19 cellular contexts compared by ENCODE assay signal in the genomic region with DNA sequence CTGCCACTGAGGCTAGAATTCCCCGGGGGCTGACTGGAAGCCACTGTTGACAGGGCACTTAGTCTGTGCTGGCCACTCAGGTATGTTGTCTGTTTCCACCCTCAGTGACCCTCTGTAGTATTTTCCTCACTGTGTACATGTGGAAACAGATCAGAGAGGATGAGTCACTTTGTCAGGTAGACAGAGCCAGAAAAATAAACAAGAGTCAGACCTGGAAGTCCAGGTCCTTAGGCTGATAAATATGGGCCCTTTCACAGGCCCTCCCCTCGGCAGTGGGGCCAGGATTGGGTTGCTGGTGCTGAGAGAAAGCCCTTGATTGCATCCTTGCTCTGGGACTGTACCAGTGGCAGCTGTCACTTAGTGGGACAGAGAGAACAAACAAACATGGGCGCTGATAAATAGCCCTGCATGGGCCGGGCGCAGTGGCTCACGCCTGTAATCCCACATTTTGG. TPM values are rescaled to one million over a fixed set of nuclear protein-coding genes. Genes with fewer than 3 reads are reported as not detected.
DNase-seq lines count a peak whose midpoint lies in the region; ATAC-seq and TF ChIP-seq lines count a peak whose summit lies in the region.
"Had no signal": no experiment of that assay in that cellular context is flagged by ENCODE, and none has a peak within 500 bp of the region (broad histone marks: within the 10 kb centered on the region; RNA-seq: fewer than 3 reads in every experiment).

No MANE protein-coding gene starts in this region.

- peaks cover 20 to 26% of the 10 kb centered on the region in 2 donors for H3K36me3 Mint-ChIP-seq in activated naive CD4-positive, alpha-beta T cell treated with anti-CD3 and anti-CD28 coated beads, Interleukin-2, amount 50 U/mL, for 72 hours

- H3K36me3 ChIP-seq in RWPE2 (ENCODE audit: low read depth) = peaks cover 97% of the 10 kb centered on the region
- H3K36me3 ChIP-seq in liver (ENCODE audit: control insufficient read depth in 4 of 4, insufficient read depth in 3 of 4, low read depth in 1 of 4, low read length in 3 of 4) = peaks cover 19 to 64% (median 36%) of the 10 kb centered on the region in 4 donors

- TF ChIP-seq RAD21 in liver (IDR thresholded peaks at IDR 0.05) = no peak

- H3K9me3 ChIP-seq in RWPE2 (ENCODE audit: severe bottlenecking) (no peaks in the 10 kb centered on the region), liver (ENCODE audit: control insufficient read depth in 4 of 4, low read length in 3 of 4) (no peaks in the 10 kb centered on the region)
- H3K9me3 ChIP-seq: A549; BLaER1 treated with 17β-estradiol and CSF1 and Interleukin-3, amounts not matched to agents 10 nM and 100 nM; HAP-1 had no signal

- intact Hi-C loops in left ventricle myocardium superior (cut with micrococcal nuclease) = no loop called here

- ATAC-seq in RWPE2 (ENCODE audit: low read depth) (peak; percentile 80), left ventricle myocardium superior (no peak)
- no peak for ATAC-seq in activated naive CD4-positive, alpha-beta T cell treated with anti-CD3 and anti-CD28 coated beads, Interleukin-2, amount 50 U/mL, for 72 hours
- ATAC-seq: A549, Panc1 had no signal

- H3K4me3 ChIP-seq in RWPE2 (ENCODE audit: severe bottlenecking) (no peak overlapping the region), epithelial cell of esophagus (ENCODE audit: low read length) (no peak overlapping the region), liver (ENCODE audit: low read depth in 1 of 3, low read length in 3 of 3) (no peak overlapping the region)
- H3K4me3 ChIP-seq: A549; BLaER1 treated with 17β-estradiol and CSF1 and Interleukin-3, amounts not matched to agents 10 nM and 100 nM; HAP-1 had no signal

- no peaks in the 10 kb centered on the region for H3K9me3 Mint-ChIP-seq in activated naive CD4-positive, alpha-beta T cell treated with anti-CD3 and anti-CD28 coated beads, Interleukin-2, amount 50 U/mL, for 72 hours

- H3K4me1 ChIP-seq in RWPE2 (ENCODE audit: insufficient read depth, poor library complexity, severe bottlenecking) (peaks cover 25% of the 10 kb centered on the region), liver (ENCODE audit: control insufficient read depth in 4 of 4, insufficient read depth in 4 of 4, low read length in 3 of 4) (peaks cover 5 to 18% (median 14%) of the 10 kb centered on the region in 4 donors)
- H3K4me1 ChIP-seq: A549, HAP-1 had no signal

- H3K27ac ChIP-seq in RWPE2 (ENCODE audit: poor library complexity, severe bottlenecking) (peak overlapping the region; percentile 80), liver (ENCODE audit: low read depth in 1 of 2, low read length in 2 of 2) (no peak overlapping the region)
- H3K27ac ChIP-seq: A549 had no signal

- TF ChIP-seq CTCF in RWPE2 (IDR thresholded peaks at IDR 0.05; ENCODE audit: poor library complexity, severe bottlenecking) (no peak), epithelial cell of esophagus (IDR thresholded peaks at IDR 0.05; ENCODE audit: insufficient read depth, low read depth, low read length, missing control alignments) (no peak), liver (IDR thresholded peaks at IDR 0.05; ENCODE audit: low read depth, low read length, missing input control) (no peak)

- H3K27ac Mint-ChIP-seq in activated naive CD4-positive, alpha-beta T cell treated with anti-CD3 and anti-CD28 coated beads, Interleukin-2, amount 50 U/mL, for 72 hours = no peak overlapping the region

- H3K9ac ChIP-seq in liver (ENCODE audit: low read depth in 1 of 2, low read length in 2 of 2) = no peak overlapping the region
- H3K9ac ChIP-seq: BLaER1 treated with 17β-estradiol and CSF1 and Interleukin-3, amounts not matched to agents 10 nM and 100 nM had no signal

- peak; percentile 99 for DNase-seq in DMS53 (lab: John Stamatoyannopoulos, UW)
- no peak for DNase-seq in RWPE2 (ENCODE audit: low spot score)
- DNase-seq in epithelial cell of esophagus (ENCODE audit: low read depth) = peak; percentile 92
- DNase-seq in SKM-1 (lab: John Stamatoyannopoulos, UW; ENCODE audit: unreplicated experiment) = no peak
- no peak for DNase-seq in left ventricle myocardium superior
- DNase-seq in activated naive CD4-positive, alpha-beta T cell treated with anti-CD3 and anti-CD28 coated beads, Interleukin-2, amount 50 U/mL, for 72 hours (ENCODE audit: low spot score in 2 of 2) = no peak
- no peak for DNase-seq in germinal center (ENCODE audit: low spot score)
- DNase-seq: CD8-positive, alpha-beta memory T cell; GF-D8; KBM-7; NCI-H1092 treated with DMSO at 0.1 percent for 48 hours; NCI-H2081 treated with DMSO at 0.1 percent for 48 hours; NCI-H510A treated with DMSO at 0.1 percent for 48 hours; SHP77 had no signal

- 90% methylated on average over 6 of the region's 6 CpGs for whole genome bisulfite sequencing in liver

- H3K27me3 ChIP-seq in RWPE2 (ENCODE audit: insufficient read depth, poor library complexity, severe bottlenecking) (no peaks in the 10 kb centered on the region), liver (ENCODE audit: control insufficient read depth in 4 of 4, insufficient read depth in 4 of 4, low read length in 3 of 4) (no peaks in the 10 kb centered on the region)
- H3K27me3 ChIP-seq: BLaER1 treated with 17β-estradiol and CSF1 and Interleukin-3, amounts not matched to agents 10 nM and 100 nM had no signal

TF ChIP-seq in liver, 16 proteins besides CTCF, POLR2A, EP300 and RAD21:
- TF ChIP-seq, protein P1, sequence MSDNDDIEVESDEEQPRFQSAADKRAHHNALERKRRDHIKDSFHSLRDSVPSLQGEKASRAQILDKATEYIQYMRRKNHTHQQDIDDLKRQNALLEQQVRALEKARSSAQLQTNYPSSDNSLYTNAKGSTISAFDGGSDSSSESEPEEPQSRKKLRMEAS (IDR thresholded peaks at IDR 0.05) = no peak
- TF ChIP-seq FOXA1 (IDR thresholded peaks at IDR 0.05) (no peak), FOXA2 (IDR thresholded peaks at IDR 0.05) (peak; percentile 41), GABPA (IDR thresholded peaks at IDR 0.05 in 1 of 2, conservative IDR thresholded peaks at IDR 0.05 in 1 of 2) (no peak), JUND (IDR thresholded peaks at IDR 0.05) (peak in 1 of 2 donors; percentile 82), EGR1 (IDR thresholded peaks at IDR 0.05; ENCODE audit: low read depth in 2 of 2) (no peak)

RNA-seq across cellular contexts. Expression of a gene that starts 21.3 kb away (rescaled TPM):
- total RNA-seq in liver (10 to 100 TPM; 13.5 to 24.1 TPM), left ventricle myocardium superior (18.3 TPM)
- polyA plus RNA-seq in liver = 10 to 100 TPM in 1 of 2 donors, 1 to 10 TPM in 1; 8.1 to 10.9 TPM
- total RNA-seq in activated naive CD4-positive, alpha-beta T cell treated with anti-CD3 and anti-CD28 coated beads, Interleukin-2, amount 50 U/mL, for 72 hours = 100 to 1,000 TPM in 1 of 2 donors, 10 to 100 TPM in 1; 63.5 to 122 TPM

RNA-seq across cellular contexts. Expression of a gene that starts 39.8 kb away (rescaled TPM):
- total RNA-seq in liver (10 to 100 TPM; 16.1 to 48.0 TPM), left ventricle myocardium superior (11.1 TPM)
- polyA plus RNA-seq in liver = 10 to 100 TPM; 12.2 to 20.5 TPM
- 100 to 1,000 TPM; 179 to 182 TPM for total RNA-seq in activated naive CD4-positive, alpha-beta T cell treated with anti-CD3 and anti-CD28 coated beads, Interleukin-2, amount 50 U/mL, for 72 hours

Comparison
In these comparisons a context has a peak if more than half of its experiments do, and no peak if none do; other contexts are left out.
1. DNase-seq: peak in DMS53 (single experiment) and epithelial cell of esophagus (single experiment); none in RWPE2 (single experiment), SKM-1 (single experiment), left ventricle myocardium superior (single experiment), activated naive CD4-positive, alpha-beta T cell treated with anti-CD3 and anti-CD28 coated beads, Interleukin-2, amount 50 U/mL, for 72 hours (0 of 2) and germinal center (single experiment).